Comparison of ENCODE assay signal across 19 cellular contexts in genomic region chr2:133498166-133498565, GRCh38.
"Had no signal": no experiment of that assay in that cellular context is flagged by ENCODE, and none has a peak within 500 bp of the region (broad histone marks: within the 10 kb centered on the region; RNA-seq: fewer than 3 reads in every experiment).

No MANE protein-coding gene starts in this region.

- H3K36me3 Mint-ChIP-seq: activated naive CD4-positive, alpha-beta T cell treated with anti-CD3 and anti-CD28 coated beads, Interleukin-2, amount 50 U/mL, for 24 hours; naive B cell had no signal

- ATAC-seq: body of pancreas; left ventricle myocardium superior; pancreas; right cardiac atrium; stimulated activated naive CD8-positive, alpha-beta T cell treated with anti-CD3 and anti-CD28 coated beads, Interleukin-15, Interleukin-2, amounts not matched to agents 100 U/mL and 50 U/mL, for 24 hours had no signal

- H3K9me3 ChIP-seq: body of pancreas, esophagus muscularis mucosa, neutrophil, pancreas had no signal

- H3K27me3 ChIP-seq: body of pancreas, esophagus muscularis mucosa, neutrophil, pancreas had no signal

- H3K4me1 Mint-ChIP-seq: activated naive CD4-positive, alpha-beta T cell treated with anti-CD3 and anti-CD28 coated beads, Interleukin-2, amount 50 U/mL, for 24 hours; naive B cell had no signal

- H3K36me3 ChIP-seq: esophagus muscularis mucosa, neutrophil, pancreas, WERI-Rb-1 had no signal

- H3K9me3 Mint-ChIP-seq: activated naive CD4-positive, alpha-beta T cell treated with anti-CD3 and anti-CD28 coated beads, Interleukin-2, amount 50 U/mL, for 24 hours had no signal

- H3K4me1 ChIP-seq: pancreas had no signal

- DNase-seq: activated CD4-positive, alpha-beta T cell treated with anti-CD3 and anti-CD28 coated beads for 1 hour; activated gamma-delta T cell treated with Interleukin-2 at 50 U/mL for 16 hours; activated T-cell treated with anti-CD3 and anti-CD28 coated beads, Interleukin-2, amount 50 U/mL, for 1 hour; body of pancreas; glutamatergic neuron; hippocampal formation; kidney glomerular epithelial cell; left ventricle myocardium superior; mammary epithelial cell; naive B cell; pancreas; right cardiac atrium; stimulated activated CD4-positive, alpha-beta T cell treated with anti-CD3 and anti-CD28 coated beads, Interleukin-12 subunit alpha, Interleukin-12 subunit beta, amount 100 ng/mL, for 4 hours; stimulated activated CD4-positive, alpha-beta T cell treated with anti-CD3 and anti-CD28 coated beads, Interleukin-4, amount 100 ng/mL, for 4 hours; stimulated activated naive CD8-positive, alpha-beta T cell treated with anti-CD3 and anti-CD28 coated beads, Interleukin-15, Interleukin-2, amounts not matched to agents 100 U/mL and 50 U/mL, for 24 hours; WERI-Rb-1 had no signal

- H3K4me3 ChIP-seq: body of pancreas, esophagus muscularis mucosa, pancreas had no signal

- H3K4me3 Mint-ChIP-seq: activated naive CD4-positive, alpha-beta T cell treated with anti-CD3 and anti-CD28 coated beads, Interleukin-2, amount 50 U/mL, for 24 hours; naive B cell had no signal

- H3K27ac Mint-ChIP-seq: activated naive CD4-positive, alpha-beta T cell treated with anti-CD3 and anti-CD28 coated beads, Interleukin-2, amount 50 U/mL, for 24 hours had no signal

- H3K27ac ChIP-seq: body of pancreas, esophagus muscularis mucosa, neutrophil, pancreas, WERI-Rb-1 had no signal
